ENCODE assay signal across 9 cellular contexts in the genomic region with DNA sequence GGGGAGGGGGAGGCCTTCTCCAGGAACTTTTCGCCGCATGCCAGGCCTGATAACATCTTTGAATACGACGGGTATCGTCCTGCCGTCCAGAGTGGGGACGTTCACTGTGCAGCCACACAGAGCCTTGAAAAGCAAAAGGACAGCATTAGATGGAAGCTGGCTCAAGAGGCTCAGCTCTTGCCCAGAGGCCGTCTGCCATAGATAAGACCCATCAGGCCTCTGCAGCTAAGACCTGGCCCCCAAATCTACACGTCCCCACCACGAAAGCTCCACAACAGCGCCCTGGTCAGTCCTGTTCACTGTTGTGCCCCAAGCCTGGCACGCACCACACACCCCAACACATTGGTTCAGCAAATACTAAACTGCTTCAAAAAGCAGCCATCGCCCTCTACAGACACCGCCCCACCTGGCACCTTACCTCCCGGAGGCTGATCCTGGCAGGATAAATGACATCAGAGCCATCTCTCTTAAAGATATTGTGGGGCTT. TPM values are rescaled to one million over a fixed set of nuclear protein-coding genes. Genes with fewer than 3 reads are reported as not detected.
DNase-seq lines count a peak whose midpoint lies in the region; ATAC-seq and TF ChIP-seq lines count a peak whose summit lies in the region.
"Had no signal": no experiment of that assay in that cellular context is flagged by ENCODE, and none has a peak within 500 bp of the region (broad histone marks: within the 10 kb centered on the region; RNA-seq: fewer than 3 reads in every experiment).

No MANE protein-coding gene starts in this region.

- H3K27ac ChIP-seq in lower lobe of right lung (peak overlapping the region; percentile 99), upper lobe of left lung (peak overlapping the region; percentile 8 to 100 (median 100))

- in situ Hi-C loops in astrocyte of the spinal cord (cut with HindIII; ENCODE audit: low sequenced_read_pairs), result no loop called here

- DNase-seq in activated naive CD4-positive, alpha-beta T cell treated with anti-CD3 and anti-CD28 coated beads, Interleukin-2, amount 50 U/mL, for 16 hours, result no peak
- DNase-seq in astrocyte of the spinal cord (ENCODE audit: low read depth, low spot score) (no peak), lower lobe of right lung (no peak), upper lobe of left lung (peak in 1 of 2 donors; percentile 57), NCI-H146 (lab: John Stamatoyannopoulos, UW) (no peak), middle frontal gyrus (ENCODE audit: extremely low spot score, low spot score) (no peak)
- no peak for DNase-seq in activated CD4-positive, CD25-positive, alpha-beta regulatory T cell treated with anti-CD3 and anti-CD28 coated beads, Interleukin-2, amount 50 U/mL, for 72 hours

- H3K27ac Mint-ChIP-seq in activated naive CD4-positive, alpha-beta T cell treated with anti-CD3 and anti-CD28 coated beads, Interleukin-2, amount 50 U/mL, for 24 hours, result peak overlapping the region; percentile 67

- H3K36me3 ChIP-seq in lower lobe of right lung (peaks cover 38% of the 10 kb centered on the region), upper lobe of left lung (peaks cover 15 to 35% (median 26%) of the 10 kb centered on the region in 4 donors)

- ATAC-seq in lower lobe of right lung, result no peak
- no peak for ATAC-seq in upper lobe of left lung (ENCODE audit: low FRiP score in 2 of 2)

- H3K9me3 Mint-ChIP-seq in activated naive CD4-positive, alpha-beta T cell treated with anti-CD3 and anti-CD28 coated beads, Interleukin-2, amount 50 U/mL, for 24 hours, result no peaks in the 10 kb centered on the region

- H3K27me3 ChIP-seq in lower lobe of right lung (ENCODE audit: low read depth) (no peaks in the 10 kb centered on the region), upper lobe of left lung (no peaks in the 10 kb centered on the region)

- H3K27me3 Mint-ChIP-seq in activated naive CD4-positive, alpha-beta T cell treated with anti-CD3 and anti-CD28 coated beads, Interleukin-2, amount 50 U/mL, for 24 hours, result no peaks in the 10 kb centered on the region

- no peak for TF ChIP-seq EP300 in upper lobe of left lung (IDR thresholded peaks at IDR 0.05)

- intact Hi-C loops in lower lobe of right lung (cut with DNase I), result no loop called here

- H3K4me3 Mint-ChIP-seq in activated naive CD4-positive, alpha-beta T cell treated with anti-CD3 and anti-CD28 coated beads, Interleukin-2, amount 50 U/mL, for 24 hours, result peak overlapping the region; percentile 93

- no peak for TF ChIP-seq CTCF in astrocyte of the spinal cord (IDR thresholded peaks at IDR 0.05; ENCODE audit: low read depth, low read length)
- no peak for TF ChIP-seq CTCF in lower lobe of right lung (IDR thresholded peaks at IDR 0.05)
- peak in 1 of 6 experiments; percentile 21 for TF ChIP-seq CTCF in upper lobe of left lung (IDR thresholded peaks at IDR 0.05)

- no peaks in the 10 kb centered on the region for H3K9me3 ChIP-seq in lower lobe of right lung
- no peaks in the 10 kb centered on the region for H3K9me3 ChIP-seq in upper lobe of left lung

- H3K4me3 ChIP-seq in astrocyte of the spinal cord (ENCODE audit: low read depth, low read length) (peak overlapping the region; percentile 68), lower lobe of right lung (peak overlapping the region; percentile 97), upper lobe of left lung (peak overlapping the region; percentile 74 to 97 (median 88))

- H3K4me1 ChIP-seq in lower lobe of right lung (peaks cover 57% of the 10 kb centered on the region), upper lobe of left lung (peaks cover 38 to 57% (median 53%) of the 10 kb centered on the region in 4 donors)

- H3K4me1 Mint-ChIP-seq in activated naive CD4-positive, alpha-beta T cell treated with anti-CD3 and anti-CD28 coated beads, Interleukin-2, amount 50 U/mL, for 24 hours, result peaks cover 57% of the 10 kb centered on the region

- TF ChIP-seq POLR2A in upper lobe of left lung (IDR thresholded peaks at IDR 0.05), result no peak

- peaks cover 20% of the 10 kb centered on the region for H3K36me3 Mint-ChIP-seq in activated naive CD4-positive, alpha-beta T cell treated with anti-CD3 and anti-CD28 coated beads, Interleukin-2, amount 50 U/mL, for 24 hours

- 71 to 74% methylated on average over 8 to 15 of the region's 15 CpGs for WGBS in upper lobe of left lung, 2 donors

RNA-seq across cellular contexts. Expression of a gene that starts 2.1 kb away (rescaled TPM):
- total RNA-seq in lower lobe of right lung, result 92.5 TPM
- total RNA-seq in upper lobe of left lung, result 100 to 1,000 TPM in 3 of 6 donors, 10 to 100 TPM in 3; 33.5 to 137 (median 101) TPM

RNA-seq across cellular contexts. Expression of a gene that starts 13.3 kb away (rescaled TPM):
- total RNA-seq in lower lobe of right lung (127 TPM), upper lobe of left lung (100 to 1,000 TPM in 2 of 6 donors, 10 to 100 TPM in 4; 54.0 to 124 (median 80.6) TPM)

RNA-seq across cellular contexts. Expression of a gene that starts 20.2 kb away (rescaled TPM):
- total RNA-seq in lower lobe of right lung (72.1 TPM), upper lobe of left lung (100 to 1,000 TPM; 103 to 283 (median 152) TPM)

RNA-seq across cellular contexts. Expression of a gene that starts 40.9 kb away (rescaled TPM):
- total RNA-seq in lower lobe of right lung (0.62 TPM), upper lobe of left lung (1 to 10 TPM in 2 of 6 donors, under 1 TPM in 1, not detected in 3; 0.59 to 3.9 (median 1.7) TPM)
- total RNA-seq: LHCN-M2 had no signal

RNA-seq across cellular contexts. Expression of a gene that starts 55.8 kb away (rescaled TPM):
- total RNA-seq in lower lobe of right lung, result 121 TPM
- total RNA-seq in upper lobe of left lung, result 100 to 1,000 TPM; 124 to 350 (median 171) TPM
